19 cellular contexts compared by ENCODE assay signal in the genomic region with DNA sequence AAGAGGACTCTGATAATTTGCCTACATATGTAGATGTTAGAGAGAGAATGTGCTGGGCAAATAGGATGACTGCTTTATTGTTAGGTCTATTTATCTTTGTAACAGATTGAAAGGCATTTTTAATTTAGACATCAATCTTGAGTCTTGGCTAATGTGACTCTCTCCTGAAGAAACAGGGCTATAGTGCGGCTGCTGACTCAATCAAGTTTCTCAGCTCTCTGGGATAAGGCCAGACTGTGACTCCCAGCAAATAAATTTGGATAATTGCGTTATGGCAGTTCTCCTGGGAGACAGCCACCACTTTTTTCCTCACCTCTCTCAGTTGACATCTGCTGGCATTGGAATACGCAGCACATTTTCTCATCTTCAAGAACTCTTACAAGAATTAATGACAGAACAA.
DNase-seq lines count a peak whose midpoint lies in the region; ATAC-seq and TF ChIP-seq lines count a peak whose summit lies in the region.
"Had no signal": no experiment of that assay in that cellular context is flagged by ENCODE, and none has a peak within 500 bp of the region (broad histone marks: within the 10 kb centered on the region; RNA-seq: fewer than 3 reads in every experiment).

No MANE protein-coding gene starts in this region.

- H3K4me3 ChIP-seq in choroid plexus epithelial cell (ENCODE audit: low read depth, low read length) (no peak overlapping the region), ovary (no peak overlapping the region), GM23338 (no peak overlapping the region)
- H3K4me3 ChIP-seq: BLaER1 treated with 17β-estradiol and CSF1 and Interleukin-3, amounts not matched to agents 10 nM and 100 nM; left ventricle myocardium inferior had no signal

- no peaks in the 10 kb centered on the region for H3K79me2 ChIP-seq in GM23338 (replicated peaks; ENCODE audit: insufficient read depth)

- H3K27me3 ChIP-seq in ovary: no peaks in the 10 kb centered on the region
- no peaks in the 10 kb centered on the region for H3K27me3 ChIP-seq in GM23338 (ENCODE audit: insufficient read depth)
- H3K27me3 ChIP-seq: BLaER1 treated with 17β-estradiol and CSF1 and Interleukin-3, amounts not matched to agents 10 nM and 100 nM had no signal

- TF ChIP-seq CTCF in choroid plexus epithelial cell (conservative IDR thresholded peaks at IDR 0.05; ENCODE audit: low read depth, low read length): no peak
- no peak for TF ChIP-seq CTCF in ovary (IDR thresholded peaks at IDR 0.05)
- no peak for TF ChIP-seq CTCF in GM23338 (conservative IDR thresholded peaks at IDR 0.05; ENCODE audit: low read depth in 2 of 2)

- TF ChIP-seq POLR2A in ovary (IDR thresholded peaks at IDR 0.05): no peak

- DNase-seq in NCI-H1048 (lab: John Stamatoyannopoulos, UW) (peak; percentile 46), NCI-H526 treated with DMSO at 0.1 percent for 48 hours (lab: John Stamatoyannopoulos, UW) (peak; percentile 35), choroid plexus epithelial cell (ENCODE audit: low read depth) (peak; percentile 50), pons (ENCODE audit: low spot score) (peak; percentile 26), SW 1271 (lab: John Stamatoyannopoulos, UW) (no peak), ovary (no peak), GM23338 (ENCODE audit: low spot score) (no peak)
- DNase-seq in stimulated activated CD4-positive, alpha-beta T cell treated with anti-CD3 and anti-CD28 coated beads, Interleukin-12 subunit alpha, Interleukin-12 subunit beta, amount 100 ng/mL, for 4 hours: no peak
- DNase-seq: activated CD4-positive, alpha-beta T cell treated with anti-CD3 and anti-CD28 coated beads, Interleukin-2, amount 50 U/mL, for 1 hour; DMS 273 treated with DMSO at 0.1 percent for 48 hours; IMR-90; left ventricle myocardium inferior; MV-4-11; stimulated activated naive CD4-positive, alpha-beta T cell treated with Interleukin-2 at 50 U/mL for 16 hours; trophoblast cell had no signal

- intact Hi-C loops in ovary (cut with DNase I): no loop called here

- no peaks in the 10 kb centered on the region for H3F3A ChIP-seq in GM23338 (replicated peaks; ENCODE audit: low read depth)

- TF ChIP-seq EP300 in ovary (IDR thresholded peaks at IDR 0.05): no peak

- 28 to 59% (median 58%) methylated on average over 3 of the region's 3 CpGs for WGBS in ovary, 3 donors

- H3K27ac Mint-ChIP-seq in GM23338: no peak overlapping the region
- H3K27ac Mint-ChIP-seq: activated naive CD4-positive, alpha-beta T cell treated with anti-CD3 and anti-CD28 coated beads, Interleukin-2, amount 50 U/mL, for 72 hours had no signal

- peaks cover 88% of the 10 kb centered on the region for H3K9me3 Mint-ChIP-seq in GM23338

- H3K4me2 ChIP-seq in GM23338: no peak overlapping the region
- H3K4me2 ChIP-seq: BLaER1 treated with 17β-estradiol and CSF1 and Interleukin-3, amounts not matched to agents 10 nM and 100 nM had no signal

- no peaks in the 10 kb centered on the region for H3K36me3 ChIP-seq in ovary
- H3K36me3 ChIP-seq in GM23338 (ENCODE audit: insufficient read depth): no peaks in the 10 kb centered on the region
- H3K36me3 ChIP-seq: BLaER1 treated with 17β-estradiol and CSF1 and Interleukin-3, amounts not matched to agents 10 nM and 100 nM; left ventricle myocardium inferior had no signal

- H3K4me1 ChIP-seq in ovary (ENCODE audit: insufficient read depth): no peaks in the 10 kb centered on the region
- no peaks in the 10 kb centered on the region for H3K4me1 ChIP-seq in GM23338 (ENCODE audit: insufficient read depth)
- H3K4me1 ChIP-seq: BLaER1 treated with 17β-estradiol and CSF1 and Interleukin-3, amounts not matched to agents 10 nM and 100 nM; left ventricle myocardium inferior had no signal

- H3K4me1 Mint-ChIP-seq in GM23338: no peaks in the 10 kb centered on the region

- H2AFZ ChIP-seq in GM23338: no peak overlapping the region

- no peak overlapping the region for H3K4me3 Mint-ChIP-seq in GM23338

- H3K27me3 Mint-ChIP-seq in GM23338 (ENCODE audit: insufficient read depth, low read depth, poor library complexity): peaks cover 2% of the 10 kb centered on the region

- ATAC-seq in GM23338: no peak
- ATAC-seq: activated naive CD4-positive, alpha-beta T cell treated with anti-CD3 and anti-CD28 coated beads, Interleukin-2, amount 50 U/mL, for 72 hours; HCT116; Panc1 had no signal

- no peaks in the 10 kb centered on the region for H3K9me3 ChIP-seq in ovary

- H4K20me1 ChIP-seq in GM23338 (replicated peaks; ENCODE audit: insufficient read depth): no peaks in the 10 kb centered on the region
- H4K20me1 ChIP-seq: BLaER1 treated with 17β-estradiol and CSF1 and Interleukin-3, amounts not matched to agents 10 nM and 100 nM had no signal

- peaks cover 27% of the 10 kb centered on the region for H3K36me3 Mint-ChIP-seq in GM23338 (ENCODE audit: low read depth)

- H3K27ac ChIP-seq in ovary: no peak overlapping the region
- H3K27ac ChIP-seq in GM23338 (ENCODE audit: low read depth): no peak overlapping the region
- H3K27ac ChIP-seq: BLaER1 treated with 17β-estradiol and CSF1 and Interleukin-3, amounts not matched to agents 10 nM and 100 nM; left ventricle myocardium inferior had no signal

- no peaks in the 10 kb centered on the region for H3K9me2 ChIP-seq in GM23338 (ENCODE audit: insufficient read depth)

TF ChIP-seq in GM23338, 12 proteins besides CTCF, POLR2A, EP300 and RAD21:
- no peak for TF ChIP-seq EZH2phosphoT487 (IDR thresholded peaks at IDR 0.05; ENCODE audit: unreplicated experiment)

Comparison
In these comparisons a context has a peak if more than half of its experiments do, and no peak if none do; other contexts are left out.
1. DNase-seq: peak in NCI-H1048 (single experiment), NCI-H526 treated with DMSO at 0.1 percent for 48 hours (single experiment), choroid plexus epithelial cell (single experiment) and pons (single experiment); none in SW 1271 (0 of 2), stimulated activated CD4-positive, alpha-beta T cell treated with anti-CD3 and anti-CD28 coated beads, Interleukin-12 subunit alpha, Interleukin-12 subunit beta, amount 100 ng/mL, for 4 hours (single experiment), ovary (0 of 5) and GM23338 (single experiment).